In the genomic region with DNA sequence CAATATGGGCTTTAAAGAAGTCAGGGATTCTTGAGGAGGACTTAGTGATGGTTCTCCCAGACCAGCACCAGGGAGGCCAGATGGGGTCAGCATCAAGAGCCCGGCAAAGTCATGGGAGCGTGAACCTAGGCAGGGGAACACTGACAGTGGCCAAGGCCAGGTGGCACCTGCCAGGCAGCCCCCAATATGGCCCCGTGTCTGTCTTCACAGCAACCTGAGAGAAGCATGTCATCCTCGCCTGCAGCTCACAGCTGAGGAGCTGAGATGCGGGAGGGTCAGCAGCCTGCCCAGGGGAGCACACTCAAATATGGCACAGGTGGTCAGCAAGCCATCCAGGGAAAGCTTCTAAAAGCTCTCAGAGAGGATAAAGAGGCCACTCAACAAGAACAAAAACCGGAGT, we compare ENCODE assay signal across 16 cellular contexts.
"Had no signal": no experiment of that assay in that cellular context is flagged by ENCODE, and none has a peak within 500 bp of the region (broad histone marks: within the 10 kb centered on the region; RNA-seq: fewer than 3 reads in every experiment).

No MANE protein-coding gene starts in this region.

- DNase-seq: colonic mucosa; effector CD8-positive, alpha-beta T cell; heart left ventricle; hypothalamus; mammary epithelial cell; mucosa of descending colon; ovary; right cardiac atrium; stimulated activated CD4-positive, alpha-beta T cell treated with anti-CD3 and anti-CD28 coated beads, Interleukin-2, amount 100 ng/mL, for 48 hours; stimulated activated naive CD4-positive, alpha-beta T cell treated with Interleukin-2 at 50 U/mL for 16 hours; thyroid gland; upper lobe of left lung; uterus had no signal

- ATAC-seq: esophagus mucosa; heart left ventricle; left lobe of liver; mucosa of descending colon; naive thymus-derived CD8-positive, alpha-beta T cell; right cardiac atrium had no signal
